Comparison of ENCODE assay signal across 28 cellular contexts in the genomic region with DNA sequence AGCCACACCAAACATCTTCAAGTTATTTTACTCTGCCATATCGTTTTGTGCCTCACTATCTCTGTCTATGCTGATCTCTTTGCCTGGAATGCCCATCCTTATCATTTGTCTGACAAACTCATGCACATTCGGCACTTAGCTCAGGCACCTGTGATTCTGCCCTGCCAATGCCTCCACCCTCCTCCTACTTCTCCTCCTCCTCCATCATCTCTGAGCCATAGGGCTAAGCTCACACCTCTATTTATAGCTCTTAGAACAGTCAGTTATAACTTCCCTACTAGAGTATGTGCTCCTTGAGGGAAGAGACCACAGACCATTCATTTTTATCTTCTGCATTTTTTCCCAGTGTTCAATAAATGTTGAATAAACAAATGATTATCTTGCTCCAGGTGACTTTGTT.
"Had no signal": no experiment of that assay in that cellular context is flagged by ENCODE, and none has a peak within 500 bp of the region (broad histone marks: within the 10 kb centered on the region; RNA-seq: fewer than 3 reads in every experiment).

No MANE protein-coding gene starts in this region.

- H3K27ac ChIP-seq: adrenal gland, colonic mucosa, dorsolateral prefrontal cortex, skin epidermis, thyroid gland, upper lobe of right lung had no signal

- H3K36me3 Mint-ChIP-seq: activated naive CD8-positive, alpha-beta T cell; naive thymus-derived CD4-positive, alpha-beta T cell; WTC11 had no signal

- H3K4me3 Mint-ChIP-seq: activated CD4-positive, alpha-beta T cell treated with anti-CD3 and anti-CD28 coated beads for 36 hours; activated naive CD8-positive, alpha-beta T cell; activated T-cell treated with anti-CD3 and anti-CD28 coated beads, Interleukin-2, amount 50 U/mL, for 4 hours; central memory CD8-positive, alpha-beta T cell; effector memory CD8-positive, alpha-beta T cell; naive thymus-derived CD4-positive, alpha-beta T cell; neural crest cell; stimulated activated naive CD8-positive, alpha-beta T cell treated with anti-CD3 and anti-CD28 coated beads, Interleukin-15, Interleukin-2, amounts not matched to agents 100 ng/mL and 50 ng/mL, for 24 hours; WTC11 had no signal

- H3K27me3 ChIP-seq: adrenal gland, colonic mucosa, thyroid gland, upper lobe of right lung had no signal

- ATAC-seq: activated CD4-positive, alpha-beta T cell treated with anti-CD3 and anti-CD28 coated beads for 36 hours; activated T-cell treated with anti-CD3 and anti-CD28 coated beads, Interleukin-2, amount 50 U/mL, for 4 hours; effector memory CD8-positive, alpha-beta T cell; esophagus mucosa; naive thymus-derived CD4-positive, alpha-beta T cell; upper lobe of right lung; WTC11 had no signal

- H3K4me3 ChIP-seq: adrenal gland, colonic mucosa, dorsolateral prefrontal cortex, lung, skin epidermis, thyroid gland, upper lobe of right lung had no signal

- H3K9me3 ChIP-seq: adrenal gland, colonic mucosa, thyroid gland, upper lobe of right lung had no signal

- DNase-seq: activated CD4-positive, alpha-beta T cell treated with anti-CD3 and anti-CD28 coated beads for 36 hours; activated CD4-positive, alpha-beta T cell treated with anti-CD3 and anti-CD28 coated beads, Interleukin-2, amount 50 U/mL, for 4 hours; activated CD8-positive, alpha-beta memory T cell treated with anti-CD3 and anti-CD28 coated beads, Interleukin-2, amount 50 U/mL, for 48 hours; activated naive CD4-positive, alpha-beta T cell; activated T-cell treated with anti-CD3 and anti-CD28 coated beads, Interleukin-2, amount 50 U/mL, for 4 hours; adrenal gland; colonic mucosa; dorsolateral prefrontal cortex; effector memory CD8-positive, alpha-beta T cell; naive thymus-derived CD4-positive, alpha-beta T cell; stimulated activated CD4-positive, alpha-beta T cell treated with anti-CD3 and anti-CD28 coated beads, Interleukin-1b, Interleukin-23, amount 100 ng/mL, for 48 hours; substantia nigra; T-helper 9 cell; thyroid gland; upper lobe of right lung had no signal

- H3K27me3 Mint-ChIP-seq: stimulated activated naive CD8-positive, alpha-beta T cell treated with anti-CD3 and anti-CD28 coated beads, Interleukin-15, Interleukin-2, amounts not matched to agents 100 ng/mL and 50 ng/mL, for 24 hours had no signal

- FAIRE-seq: astrocyte, endothelial cell of umbilical vein, frontal cortex, keratinocyte had no signal

- H3K27ac Mint-ChIP-seq: activated CD4-positive, alpha-beta T cell treated with anti-CD3 and anti-CD28 coated beads for 36 hours; activated naive CD8-positive, alpha-beta T cell; activated T-helper 2 cell treated with anti-CD3 and anti-CD28 coated beads, Interferon-gamma antibody, Interleukin-2, Interleukin-4, amounts not matched to agents 10 μg/mL and 5 μg/mL and 100 μg/mL, durations not matched to agents 14 hours and 24 hours and 36 hours; effector memory CD8-positive, alpha-beta T cell; stimulated activated naive CD8-positive, alpha-beta T cell treated with anti-CD3 and anti-CD28 coated beads, Interleukin-15, Interleukin-2, amounts not matched to agents 100 ng/mL and 50 ng/mL, for 24 hours; WTC11 had no signal

- H3K4me1 ChIP-seq: adrenal gland, colonic mucosa, thyroid gland, upper lobe of right lung had no signal

- H3K4me1 Mint-ChIP-seq: activated CD4-positive, alpha-beta T cell treated with anti-CD3 and anti-CD28 coated beads for 36 hours; central memory CD8-positive, alpha-beta T cell; neural crest cell had no signal

- H3K9me3 Mint-ChIP-seq: activated T-cell treated with anti-CD3 and anti-CD28 coated beads, Interleukin-2, amount 50 U/mL, for 4 hours; activated T-helper 2 cell treated with anti-CD3 and anti-CD28 coated beads, Interferon-gamma antibody, Interleukin-2, Interleukin-4, amounts not matched to agents 10 μg/mL and 5 μg/mL and 100 μg/mL, durations not matched to agents 14 hours and 24 hours and 36 hours; central memory CD8-positive, alpha-beta T cell; effector memory CD8-positive, alpha-beta T cell; naive thymus-derived CD4-positive, alpha-beta T cell; neural crest cell; stimulated activated naive CD8-positive, alpha-beta T cell treated with anti-CD3 and anti-CD28 coated beads, Interleukin-15, Interleukin-2, amounts not matched to agents 100 ng/mL and 50 ng/mL, for 24 hours had no signal

- H3K36me3 ChIP-seq: adrenal gland, colonic mucosa, thyroid gland, upper lobe of right lung had no signal
